20 cellular contexts compared by ENCODE assay signal in genomic region chr12:92619026-92619425, GRCh38.
"Had no signal": no experiment of that assay in that cellular context is flagged by ENCODE, and none has a peak within 500 bp of the region (broad histone marks: within the 10 kb centered on the region; RNA-seq: fewer than 3 reads in every experiment).

No MANE protein-coding gene starts in this region.

- ATAC-seq: gastroesophageal sphincter, left cardiac atrium, psoas muscle, sciatic nerve had no signal

- H3K4me1 ChIP-seq: esophagus squamous epithelium, gastroesophageal sphincter, left ventricle myocardium inferior, psoas muscle, stomach had no signal

- DNase-seq: cortex of kidney; dorsolateral prefrontal cortex; effector CD8-positive, alpha-beta T cell; esophagus squamous epithelium; foreskin fibroblast; glutamatergic neuron; kidney; left cardiac atrium; left ventricle myocardium inferior; lower lobe of right lung; naive B cell; occipital lobe; psoas muscle; stimulated activated CD4-positive, alpha-beta T cell treated with anti-CD3 and anti-CD28 coated beads, Interleukin-2, amount 100 ng/mL, for 24 hours; stimulated activated naive CD4-positive, alpha-beta T cell; stomach; trophoblast cell had no signal

- FAIRE-seq: kidney had no signal

- H3K4me3 ChIP-seq: dorsolateral prefrontal cortex, esophagus squamous epithelium, gastroesophageal sphincter, left ventricle myocardium inferior, lower lobe of right lung, psoas muscle, skin epidermis, stomach had no signal

- H3K27me3 ChIP-seq: dorsolateral prefrontal cortex, esophagus squamous epithelium, gastroesophageal sphincter, stomach had no signal

- H3K9me3 ChIP-seq: esophagus squamous epithelium, gastroesophageal sphincter, lower lobe of right lung, psoas muscle, stomach had no signal

- H3K36me3 ChIP-seq: esophagus squamous epithelium, gastroesophageal sphincter, left ventricle myocardium inferior, lower lobe of right lung, stomach had no signal

- H3K27ac ChIP-seq: dorsolateral prefrontal cortex, esophagus squamous epithelium, gastroesophageal sphincter, left ventricle myocardium inferior, psoas muscle, skin epidermis, stomach had no signal
